In genomic region chr9:25876248-25876647, GRCh38 we compare ENCODE assay signal across 16 cellular contexts.
DNase-seq lines count a peak whose midpoint lies in the region; ATAC-seq and TF ChIP-seq lines count a peak whose summit lies in the region.
"Had no signal": no experiment of that assay in that cellular context is flagged by ENCODE, and none has a peak within 500 bp of the region (broad histone marks: within the 10 kb centered on the region; RNA-seq: fewer than 3 reads in every experiment).

No MANE protein-coding gene starts in this region.

- H3K36me3 ChIP-seq in SK-N-SH (replicated peaks in 1 of 2; ENCODE audit: control insufficient read depth in 1 of 2, insufficient read depth in 2 of 2, low read length in 1 of 2) (no peaks in the 10 kb centered on the region), mesendoderm (ENCODE audit: control insufficient read depth, insufficient read depth, low read length) (no peaks in the 10 kb centered on the region)
- H3K36me3 ChIP-seq: BLaER1 treated with 17β-estradiol and CSF1 and Interleukin-3, amounts not matched to agents 10 nM and 100 nM had no signal

- H4K5ac ChIP-seq in mesendoderm (ENCODE audit: low read length) = no peak overlapping the region

- no peak overlapping the region for H3K56ac ChIP-seq in mesendoderm (ENCODE audit: low read length)

- H2AK5ac ChIP-seq in mesendoderm (ENCODE audit: low read length) = no peak overlapping the region

- no peaks in the 10 kb centered on the region for H3F3A ChIP-seq in SK-N-SH (replicated peaks; ENCODE audit: insufficient read depth)

- DNase-seq in SK-N-SH (peak; percentile 5), mesendoderm (peak; percentile 73), T-helper 9 cell (no peak)
- DNase-seq: AML-193; Caco-2; Calu3; CD4-positive, alpha-beta T cell; CD8-positive, alpha-beta T cell; DMS79 treated with DMSO at 0.1 percent for 48 hours; GF-D8 had no signal

- H2AFZ ChIP-seq in SK-N-SH (ENCODE audit: low read depth) = no peak overlapping the region

- H3K27me3 ChIP-seq in SK-N-SH (ENCODE audit: insufficient read depth) (no peaks in the 10 kb centered on the region), mesendoderm (ENCODE audit: insufficient read depth, low read length, poor library complexity) (no peaks in the 10 kb centered on the region)
- H3K27me3 ChIP-seq: BLaER1 treated with 17β-estradiol and CSF1 and Interleukin-3, amounts not matched to agents 10 nM and 100 nM had no signal

- no peak overlapping the region for H3K4ac ChIP-seq in mesendoderm (ENCODE audit: low read depth, low read length)

- H3K9ac ChIP-seq in SK-N-SH (no peak overlapping the region), mesendoderm (ENCODE audit: low read length) (no peak overlapping the region)
- H3K9ac ChIP-seq: BLaER1 treated with 17β-estradiol and CSF1 and Interleukin-3, amounts not matched to agents 10 nM and 100 nM had no signal

- POLR2A ChIA-PET in SK-N-SH (lab: Yijun Ruan, JAX) = no interaction called here

- WGBS in SK-N-SH (ENCODE audit: low lambda C conversion rate) = 59% methylated on average over 1 of the region's 1 CpG
- WGBS in mesendoderm (ENCODE audit: extremely low coverage, insufficient coverage, low lambda C conversion rate) = no CpG with 5 or more reads among the region's 1 CpG

- ATAC-seq in SK-N-SH treated with all-trans-retinoic acid at 6 μM for 48 hours = no peak
- ATAC-seq in GM21423 (IDR thresholded peaks at IDR 0.05; ENCODE audit: unreplicated experiment) = no peak
- ATAC-seq: A549; CD8-positive, alpha-beta T cell had no signal

- H3K4me3 ChIP-seq in SK-N-SH (ENCODE audit: low read depth in 2 of 2, low read length in 1 of 2) = no peak overlapping the region
- H3K4me3 ChIP-seq in mesendoderm (ENCODE audit: low read length) = no peak overlapping the region
- H3K4me3 ChIP-seq: A549; BLaER1 treated with 17β-estradiol and CSF1 and Interleukin-3, amounts not matched to agents 10 nM and 100 nM had no signal

- H3K27ac ChIP-seq in SK-N-SH (ENCODE audit: low read depth in 2 of 2, low read length in 1 of 2) = no peak overlapping the region
- no peak overlapping the region for H3K27ac ChIP-seq in mesendoderm (ENCODE audit: low read depth, low read length)
- H3K27ac ChIP-seq: 22Rv1; A549; BLaER1 treated with 17β-estradiol and CSF1 and Interleukin-3, amounts not matched to agents 10 nM and 100 nM; C4-2B had no signal

- H4K20me1 ChIP-seq in SK-N-SH (ENCODE audit: insufficient read depth) = no peaks in the 10 kb centered on the region
- H4K20me1 ChIP-seq: BLaER1 treated with 17β-estradiol and CSF1 and Interleukin-3, amounts not matched to agents 10 nM and 100 nM had no signal

- H3K4me2 ChIP-seq in SK-N-SH = no peak overlapping the region
- no peak overlapping the region for H3K4me2 ChIP-seq in mesendoderm (ENCODE audit: low read length)
- H3K4me2 ChIP-seq: A549; BLaER1 treated with 17β-estradiol and CSF1 and Interleukin-3, amounts not matched to agents 10 nM and 100 nM had no signal

- no peak for TF ChIP-seq CTCF in SK-N-SH (IDR thresholded peaks at IDR 0.05)

- TF ChIP-seq EP300 in SK-N-SH (IDR thresholded peaks at IDR 0.05; ENCODE audit: borderline replicate concordance in 1 of 2, low read depth in 1 of 2, low read length in 1 of 2) = no peak

- no peaks in the 10 kb centered on the region for H3K9me2 ChIP-seq in SK-N-SH

- TF ChIP-seq RAD21 in SK-N-SH (IDR thresholded peaks at IDR 0.05; ENCODE audit: low read length) = no peak

- H2BK5ac ChIP-seq in mesendoderm (ENCODE audit: low read length) = no peak overlapping the region

- no peak overlapping the region for H2BK15ac ChIP-seq in mesendoderm (replicated peaks; ENCODE audit: low read depth)

- H2BK120ac ChIP-seq in mesendoderm (ENCODE audit: low read depth, low read length) = no peak overlapping the region

- CTCF ChIA-PET in SK-N-SH (lab: Yijun Ruan, JAX) = interaction anchor here (1.4 kb wide), 1 partner anchor 19 kb away, joined by 3 read pairs; no protein-coding TSS in a partner anchor

- no peaks in the 10 kb centered on the region for H3K79me1 ChIP-seq in mesendoderm (ENCODE audit: low read length)

- H4K8ac ChIP-seq in mesendoderm (ENCODE audit: low read depth, low read length) = no peak overlapping the region

- no peak overlapping the region for H3K23ac ChIP-seq in mesendoderm (ENCODE audit: low read length)

- H3K79me2 ChIP-seq in SK-N-SH (ENCODE audit: insufficient read depth) (no peaks in the 10 kb centered on the region), mesendoderm (ENCODE audit: control insufficient read depth, insufficient read depth, low read length) (no peaks in the 10 kb centered on the region)

- H3K18ac ChIP-seq in mesendoderm (ENCODE audit: low read length) = no peak overlapping the region

- H3K9me3 ChIP-seq in SK-N-SH = peaks cover 7% of the 10 kb centered on the region; the same call in 1 of the 2 replicates
- H3K9me3 ChIP-seq: A549, Caco-2 had no signal

- H3K4me1 ChIP-seq in SK-N-SH (ENCODE audit: control insufficient read depth in 1 of 2, insufficient read depth in 2 of 2, low read depth in 1 of 2, low read length in 1 of 2) (no peaks in the 10 kb centered on the region; a peak in 1 of 4 replicates), mesendoderm (ENCODE audit: control insufficient read depth, low read depth, low read length) (no peaks in the 10 kb centered on the region)
- H3K4me1 ChIP-seq: A549, Caco-2 had no signal

TF ChIP-seq in SK-N-SH, 30 proteins besides CTCF, POLR2A, EP300 and RAD21:
- TF ChIP-seq, protein P1, sequence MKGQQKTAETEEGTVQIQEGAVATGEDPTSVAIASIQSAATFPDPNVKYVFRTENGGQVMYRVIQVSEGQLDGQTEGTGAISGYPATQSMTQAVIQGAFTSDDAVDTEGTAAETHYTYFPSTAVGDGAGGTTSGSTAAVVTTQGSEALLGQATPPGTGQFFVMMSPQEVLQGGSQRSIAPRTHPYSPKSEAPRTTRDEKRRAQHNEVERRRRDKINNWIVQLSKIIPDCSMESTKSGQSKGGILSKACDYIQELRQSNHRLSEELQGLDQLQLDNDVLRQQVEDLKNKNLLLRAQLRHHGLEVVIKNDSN (IDR thresholded peaks at IDR 0.05; ENCODE audit: borderline replicate concordance, low read depth) = no peak
- TF ChIP-seq GATA2 (CRISPR knock-in tag; IDR thresholded peaks at IDR 0.05) = peak; percentile 53; the same call in 1 of the 2 replicates

TF ChIP-seq in SK-N-SH treated with all-trans-retinoic acid at 6 μM for 48 hours, 23 proteins besides CTCF, POLR2A, EP300 and RAD21 (continues in another document):
- TF ChIP-seq GLIS3 (CRISPR knock-in tag; IDR thresholded peaks at IDR 0.05) (no peak), TSHZ2 (CRISPR knock-in tag; IDR thresholded peaks at IDR 0.05) (no peak), BACH2 (CRISPR knock-in tag; IDR thresholded peaks at IDR 0.05; ENCODE audit: borderline replicate concordance) (no peak), ZNF70 (CRISPR knock-in tag; IDR thresholded peaks at IDR 0.05) (no peak), TOX (CRISPR knock-in tag; IDR thresholded peaks at IDR 0.05; ENCODE audit: borderline replicate concordance) (no peak), PPARA (CRISPR knock-in tag; IDR thresholded peaks at IDR 0.05; ENCODE audit: borderline replicate concordance) (no peak), TCF4 (CRISPR knock-in tag; IDR thresholded peaks at IDR 0.05; ENCODE audit: borderline replicate concordance) (no peak)
- TF ChIP-seq, protein P2, sequence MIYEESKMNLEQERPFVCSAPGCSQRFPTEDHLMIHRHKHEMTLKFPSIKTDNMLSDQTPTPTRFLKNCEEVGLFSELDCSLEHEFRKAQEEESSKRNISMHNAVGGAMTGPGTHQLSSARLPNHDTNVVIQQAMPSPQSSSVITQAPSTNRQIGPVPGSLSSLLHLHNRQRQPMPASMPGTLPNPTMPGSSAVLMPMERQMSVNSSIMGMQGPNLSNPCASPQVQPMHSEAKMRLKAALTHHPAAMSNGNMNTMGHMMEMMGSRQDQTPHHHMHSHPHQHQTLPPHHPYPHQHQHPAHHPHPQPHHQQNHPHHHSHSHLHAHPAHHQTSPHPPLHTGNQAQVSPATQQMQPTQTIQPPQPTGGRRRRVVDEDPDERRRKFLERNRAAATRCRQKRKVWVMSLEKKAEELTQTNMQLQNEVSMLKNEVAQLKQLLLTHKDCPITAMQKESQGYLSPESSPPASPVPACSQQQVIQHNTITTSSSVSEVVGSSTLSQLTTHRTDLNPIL (CRISPR knock-in tag; IDR thresholded peaks at IDR 0.05; ENCODE audit: low read depth) = no peak
- TF ChIP-seq, protein P3, sequence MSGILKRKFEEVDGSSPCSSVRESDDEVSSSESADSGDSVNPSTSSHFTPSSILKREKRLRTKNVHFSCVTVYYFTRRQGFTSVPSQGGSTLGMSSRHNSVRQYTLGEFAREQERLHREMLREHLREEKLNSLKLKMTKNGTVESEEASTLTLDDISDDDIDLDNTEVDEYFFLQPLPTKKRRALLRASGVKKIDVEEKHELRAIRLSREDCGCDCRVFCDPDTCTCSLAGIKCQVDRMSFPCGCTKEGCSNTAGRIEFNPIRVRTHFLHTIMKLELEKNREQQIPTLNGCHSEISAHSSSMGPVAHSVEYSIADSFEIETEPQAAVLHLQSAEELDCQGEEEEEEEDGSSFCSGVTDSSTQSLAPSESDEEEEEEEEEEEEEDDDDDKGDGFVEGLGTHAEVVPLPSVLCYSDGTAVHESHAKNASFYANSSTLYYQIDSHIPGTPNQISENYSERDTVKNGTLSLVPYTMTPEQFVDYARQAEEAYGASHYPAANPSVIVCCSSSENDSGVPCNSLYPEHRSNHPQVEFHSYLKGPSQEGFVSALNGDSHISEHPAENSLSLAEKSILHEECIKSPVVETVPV (CRISPR knock-in tag; IDR thresholded peaks at IDR 0.05) = no peak
